ENCODE assay signal across 9 cellular contexts in genomic region chr2:230758566-230759480, GRCh38. TPM values are rescaled to one million over a fixed set of nuclear protein-coding genes. Genes with fewer than 3 reads are reported as not detected.
A peak's percentile ranks its signal among the peaks of the same experiment; 100 is the strongest.
DNase-seq lines count a peak whose midpoint lies in the region; ATAC-seq lines count a peak whose summit lies in the region.
"Had no signal": no experiment of that assay in that cellular context is flagged by ENCODE, and none has a peak within 500 bp of the region (broad histone marks: within the 10 kb centered on the region; RNA-seq: fewer than 3 reads in every experiment).

No MANE protein-coding gene starts in this region.

- peak; percentile 80 for DNase-seq in ELR (ENCODE audit: low read depth)
- DNase-seq in OCI-M1 (lab: John Stamatoyannopoulos, UW), result peak; percentile 84
- DNase-seq in dedifferentiated amniotic fluid mesenchymal stem cell (ENCODE audit: extremely low spot score), result peak; percentile 91
- peak; percentile 96 for DNase-seq in renal cortical epithelial cell (ENCODE audit: low read depth)
- DNase-seq in stimulated activated CD4-positive, alpha-beta T cell treated with anti-CD3 and anti-CD28 coated beads, Interleukin-15, amount 100 ng/mL, for 24 hours, result no peak
- DNase-seq: NCI-H510A treated with DMSO at 0.1 percent for 48 hours had no signal

- ATAC-seq in GM19035 (IDR thresholded peaks at IDR 0.05; ENCODE audit: unreplicated experiment) (no peak), HG02588 (IDR thresholded peaks at IDR 0.05; ENCODE audit: unreplicated experiment) (no peak), HG02759 (IDR thresholded peaks at IDR 0.05; ENCODE audit: unreplicated experiment) (no peak)

RNA-seq across cellular contexts. Expression of gene CAB39, which starts 46.2 kb away (rescaled TPM):
- 148 and 169 TPM in 2 replicates for total RNA-seq in renal cortical epithelial cell
